ENCODE assay signal across 9 cellular contexts in the genomic region with DNA sequence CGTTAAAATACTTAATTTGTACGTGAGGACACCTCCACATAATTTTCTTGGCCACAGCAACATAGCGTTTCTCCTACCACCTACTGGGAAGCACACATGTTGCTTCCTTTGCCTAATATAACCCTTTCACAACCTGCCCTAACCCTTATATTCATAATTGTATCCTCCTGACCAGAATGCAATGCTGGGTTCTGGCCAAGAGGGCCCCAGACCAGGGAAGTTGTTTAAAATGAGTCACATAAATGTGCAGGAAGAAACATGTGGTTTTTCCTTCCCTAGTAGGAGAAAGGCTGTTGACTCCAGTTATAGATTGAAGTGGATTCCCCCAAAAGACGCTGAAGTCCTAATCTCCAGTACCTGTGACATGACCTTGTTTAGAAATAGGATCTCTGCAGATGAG.
A peak's percentile ranks its signal among the peaks of the same experiment; 100 is the strongest.
DNase-seq lines count a peak whose midpoint lies in the region; ATAC-seq, FAIRE-seq and TF ChIP-seq lines count a peak whose summit lies in the region.
"Had no signal": no experiment of that assay in that cellular context is flagged by ENCODE, and none has a peak within 500 bp of the region (broad histone marks: within the 10 kb centered on the region; RNA-seq: fewer than 3 reads in every experiment).

No MANE protein-coding gene starts in this region.

- H3K4me2 ChIP-seq in osteoblast (ENCODE audit: insufficient read depth, low read length), result no peak overlapping the region

- no peaks in the 10 kb centered on the region for H3K27me3 ChIP-seq in osteoblast (ENCODE audit: insufficient read depth, low read length)

- no peak overlapping the region for H3K9ac ChIP-seq in kidney (ENCODE audit: low read length in 2 of 2)

- H3K4me1 ChIP-seq in osteoblast (ENCODE audit: insufficient read depth, low read length), result peaks cover 8% of the 10 kb centered on the region
- peaks cover 0 to 3% of the 10 kb centered on the region in 2 donors for H3K4me1 ChIP-seq in kidney (ENCODE audit: control insufficient read depth in 1 of 2, insufficient read depth in 1 of 2, low read depth in 1 of 2, low read length in 2 of 2)

- FAIRE-seq in kidney (lab: Jason Lieb, UNC), result no peak

- H3K27ac ChIP-seq in osteoblast (ENCODE audit: low read depth, low read length) (no peak overlapping the region), kidney (ENCODE audit: low read depth in 2 of 2, low read length in 2 of 2) (no peak overlapping the region)

- no peak overlapping the region for H2AFZ ChIP-seq in osteoblast (ENCODE audit: low read length)

- H3K36me3 ChIP-seq in osteoblast (ENCODE audit: insufficient read depth, low read length) (no peaks in the 10 kb centered on the region), kidney (ENCODE audit: control insufficient read depth in 1 of 2, insufficient read depth in 2 of 2, low read length in 2 of 2) (no peaks in the 10 kb centered on the region)

- ATAC-seq in GM21381 (IDR thresholded peaks at IDR 0.05; ENCODE audit: unreplicated experiment), result no peak

- DNase-seq in GM03348 (ENCODE audit: low spot score) (peak; percentile 71), NCI-H226 (peak; percentile 67), choroid plexus epithelial cell (ENCODE audit: low read depth) (peak; percentile 91), osteoblast (ENCODE audit: insufficient read length, low spot score, missing footprints) (peak; percentile 80), NAMALWA (ENCODE audit: low spot score) (no peak), kidney (no peak)
- no peak for DNase-seq in stimulated activated CD4-positive, alpha-beta T cell treated with anti-CD3 and anti-CD28 coated beads, Interleukin-12 subunit alpha, Interleukin-12 subunit beta, amount 100 ng/mL, for 4 hours
- DNase-seq: NCI-H1417 treated with DMSO at 0.1 percent for 48 hours had no signal

- H3K79me2 ChIP-seq in osteoblast (ENCODE audit: insufficient read depth, low read length), result no peaks in the 10 kb centered on the region

- H3K9me3 ChIP-seq in osteoblast (ENCODE audit: low read depth, low read length), result no peaks in the 10 kb centered on the region
- H3K9me3 ChIP-seq in kidney (ENCODE audit: control insufficient read depth in 1 of 2, low read length in 2 of 2), result no peaks in the 10 kb centered on the region

- intact Hi-C loops in kidney (cut with DNase I), result no loop called here

- no peak for TF ChIP-seq CTCF in choroid plexus epithelial cell (conservative IDR thresholded peaks at IDR 0.05; ENCODE audit: low read depth, low read length)
- no peak for TF ChIP-seq CTCF in osteoblast (IDR thresholded peaks at IDR 0.05; ENCODE audit: extremely low read depth, low read depth, low read length)
- TF ChIP-seq CTCF in kidney (IDR thresholded peaks at IDR 0.05; ENCODE audit: borderline replicate concordance, extremely low read depth, insufficient read depth), result no peak

- H3K4me3 ChIP-seq in choroid plexus epithelial cell (ENCODE audit: low read depth, low read length) (no peak overlapping the region), osteoblast (ENCODE audit: insufficient read depth, low read length) (no peak overlapping the region), kidney (ENCODE audit: low read length in 2 of 2) (no peak overlapping the region)

- H4K20me1 ChIP-seq in osteoblast (ENCODE audit: insufficient read depth, low read length), result no peaks in the 10 kb centered on the region

Comparison
In these comparisons a context has a peak if more than half of its experiments do, and no peak if none do; other contexts are left out.
1. DNase-seq: peak in GM03348 (single experiment), NCI-H226 (single experiment), choroid plexus epithelial cell (single experiment) and osteoblast (single experiment); none in NAMALWA (single experiment), kidney (single experiment) and stimulated activated CD4-positive, alpha-beta T cell treated with anti-CD3 and anti-CD28 coated beads, Interleukin-12 subunit alpha, Interleukin-12 subunit beta, amount 100 ng/mL, for 4 hours (single experiment).